In the genomic region with DNA sequence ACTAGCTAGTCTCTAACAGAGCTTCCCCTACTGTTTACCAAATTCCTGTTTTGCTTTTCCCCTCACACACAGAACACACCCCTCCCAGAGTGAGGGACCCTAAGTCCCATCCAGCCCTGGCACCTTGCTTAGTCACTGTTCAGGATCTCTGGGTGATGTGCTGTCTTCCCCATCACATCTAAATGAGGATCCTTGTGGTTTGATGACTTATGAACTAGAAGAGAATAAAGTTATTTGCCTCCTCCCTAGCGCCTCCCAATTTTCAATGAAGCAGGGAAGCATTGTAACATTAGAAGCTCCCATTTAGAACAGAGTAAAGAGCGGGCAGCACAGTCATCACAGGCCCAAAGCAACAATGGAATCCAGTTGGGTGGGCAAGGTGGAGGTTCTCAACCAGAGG, we compare ENCODE assay signal across 33 cellular contexts.
"Had no signal": no experiment of that assay in that cellular context is flagged by ENCODE, and none has a peak within 500 bp of the region (broad histone marks: within the 10 kb centered on the region; RNA-seq: fewer than 3 reads in every experiment).

No MANE protein-coding gene starts in this region.

- H3K27ac ChIP-seq: brain microvascular endothelial cell, coronary artery, dorsolateral prefrontal cortex, gastrocnemius medialis, ovary, prostate gland, stomach, tibial artery, upper lobe of right lung, WERI-Rb-1 had no signal

- H3K4me1 ChIP-seq: gastrocnemius medialis, prostate gland, tibial artery, upper lobe of right lung had no signal

- H3K36me3 ChIP-seq: brain microvascular endothelial cell, gastrocnemius medialis, ovary, prostate gland, stomach, tibial artery, upper lobe of right lung, WERI-Rb-1 had no signal

- H3K4me3 ChIP-seq: coronary artery, dorsolateral prefrontal cortex, gastrocnemius medialis, mucosa of descending colon, ovary, prostate gland, stomach, tibial artery, upper lobe of right lung had no signal

- ATAC-seq: activated CD4-positive, CD25-positive, alpha-beta regulatory T cell treated with anti-CD3 and anti-CD28 coated beads, Interleukin-2, amount 50 U/mL, for 24 hours; activated T-cell treated with anti-CD3 and anti-CD28 coated beads, Interleukin-2, amount 50 U/mL, for 4 hours; activated T-helper 17 cell treated with anti-CD3 and anti-CD28 coated beads, Interleukin-2, amount 50 U/mL, for 72 hours; gastrocnemius medialis; left ventricle myocardium superior; mucosa of descending colon; sciatic nerve; stimulated activated naive B cell treated with anti-CD40 and anti-IgM and Interleukin-4, amounts not matched to agents 10 μg/mL and 1 μg/mL and 100 μg/mL, for 72 hours; upper lobe of right lung had no signal

- H3K27ac Mint-ChIP-seq: activated CD4-positive, alpha-beta memory T cell treated with anti-CD3 and anti-CD28 coated beads, Interleukin-2, amount 10 ng/mL, durations not matched to agents 7 days and 5 days; activated T-helper 17 cell treated with anti-CD3 and anti-CD28 coated beads, Interleukin-2, amount 50 U/mL, for 72 hours; naive B cell; stimulated activated naive B cell treated with anti-CD40 and anti-IgM and Interleukin-4, amounts not matched to agents 10 μg/mL and 1 μg/mL and 100 μg/mL, for 72 hours had no signal

- H3K9me3 ChIP-seq: gastrocnemius medialis, mucosa of descending colon, ovary, prostate gland, tibial artery, upper lobe of right lung had no signal

- DNase-seq: activated CD4-positive, alpha-beta memory T cell treated with anti-CD3 and anti-CD28 coated beads, Interleukin-2, amount 10 ng/mL, durations not matched to agents 7 days and 5 days; activated CD4-positive, alpha-beta T cell treated with anti-CD3 and anti-CD28 coated beads for 48 hours; activated gamma-delta T cell treated with Interleukin-2 at 50 U/mL for 16 hours; activated naive CD4-positive, alpha-beta T cell treated with anti-CD3 and anti-CD28 coated beads, Interleukin-2, amount 50 U/mL, for 16 hours; activated T-cell treated with anti-CD3 and anti-CD28 coated beads, Interleukin-2, amount 50 U/mL, for 4 hours; amniotic stem cell; brain microvascular endothelial cell; dorsolateral prefrontal cortex; effector memory CD4-positive, alpha-beta T cell; erythroblast; gastrocnemius medialis; glutamatergic neuron; left ventricle myocardium superior; mucosa of descending colon; naive B cell; ovary; retina; small intestine; stimulated activated CD4-positive, alpha-beta T cell treated with anti-CD3 and anti-CD28 coated beads, Interleukin-1b, Interleukin-23, amount 100 ng/mL, for 48 hours; stimulated activated CD4-positive, alpha-beta T cell treated with anti-CD3 and anti-CD28 coated beads, Interleukin-4, amount 100 ng/mL, for 4 hours; stimulated activated naive B cell treated with anti-CD40 and anti-IgM and Interleukin-4, amounts not matched to agents 10 μg/mL and 1 μg/mL and 100 μg/mL, for 72 hours; stomach; tibial artery; upper lobe of right lung; WERI-Rb-1 had no signal

- H3K4me3 Mint-ChIP-seq: activated CD4-positive, alpha-beta memory T cell treated with anti-CD3 and anti-CD28 coated beads, Interleukin-2, amount 10 ng/mL, durations not matched to agents 7 days and 5 days; activated T-cell treated with anti-CD3 and anti-CD28 coated beads, Interleukin-2, amount 50 U/mL, for 4 hours; activated T-helper 17 cell treated with anti-CD3 and anti-CD28 coated beads, Interleukin-2, amount 50 U/mL, for 72 hours; naive B cell; stimulated activated naive B cell treated with anti-CD40 and anti-IgM and Interleukin-4, amounts not matched to agents 10 μg/mL and 1 μg/mL and 100 μg/mL, for 72 hours had no signal

- H3K27me3 ChIP-seq: brain microvascular endothelial cell, dorsolateral prefrontal cortex, gastrocnemius medialis, ovary, stomach, tibial artery, upper lobe of right lung had no signal

- FAIRE-seq: astrocyte, islet of Langerhans, small intestine, TTC549 had no signal

- H3K27me3 Mint-ChIP-seq: activated CD4-positive, alpha-beta memory T cell treated with anti-CD3 and anti-CD28 coated beads, Interleukin-2, amount 10 ng/mL, durations not matched to agents 7 days and 5 days; activated T-helper 17 cell treated with anti-CD3 and anti-CD28 coated beads, Interleukin-2, amount 50 U/mL, for 72 hours had no signal
